13 cellular contexts compared by ENCODE assay signal in genomic region chr3:192122832-192123594, GRCh38.
DNase-seq lines count a peak whose midpoint lies in the region; ATAC-seq and TF ChIP-seq lines count a peak whose summit lies in the region.
"Had no signal": no experiment of that assay in that cellular context is flagged by ENCODE, and none has a peak within 500 bp of the region (broad histone marks: within the 10 kb centered on the region; RNA-seq: fewer than 3 reads in every experiment).

No MANE protein-coding gene starts in this region.

- 54 to 62% methylated on average over 13 of the region's 13 CpGs for WGBS in testis, 2 donors
- WGBS in sigmoid colon, 2 donors, result 82 to 83% methylated on average over 13 of the region's 13 CpGs

- no peak for TF ChIP-seq EP300 in sigmoid colon (IDR thresholded peaks at IDR 0.05)

- H3K4me1 ChIP-seq in left ventricle myocardium inferior (no peaks in the 10 kb centered on the region), testis (no peaks in the 10 kb centered on the region), sigmoid colon (no peaks in the 10 kb centered on the region)

- DNase-seq in Right ventricle myocardium superior (no peak), left ventricle myocardium inferior (no peak), MG63 (peak; percentile 12), testis (peak; percentile 14), sigmoid colon (no peak), NCI-H524 (lab: John Stamatoyannopoulos, UW) (no peak)
- DNase-seq in stimulated activated naive CD4-positive, alpha-beta T cell treated with Interleukin-2 at 50 U/mL for 16 hours (lab: John Stamatoyannopoulos, UW), result no peak
- DNase-seq: effector CD8-positive, alpha-beta T cell; islet precursor cell; stimulated activated naive CD4-positive, alpha-beta T cell had no signal

- H3K9me3 ChIP-seq in left ventricle myocardium inferior (replicated peaks) (no peaks in the 10 kb centered on the region), MG63 (no peaks in the 10 kb centered on the region), testis (no peaks in the 10 kb centered on the region), sigmoid colon (no peaks in the 10 kb centered on the region)

- no peak overlapping the region for H3K27ac ChIP-seq in left ventricle myocardium inferior (replicated peaks)
- H3K27ac ChIP-seq in testis, result no peak overlapping the region
- no peak overlapping the region for H3K27ac ChIP-seq in sigmoid colon
- H3K27ac ChIP-seq: KMS-11 had no signal

- intact Hi-C loops in Right ventricle myocardium superior (cut with DNase I) (no loop called here), left ventricle myocardium inferior (cut with micrococcal nuclease) (no loop called here), testis (cut with DNase I; ENCODE audit: low total_unique reads) (no loop called here), sigmoid colon (cut with DNase I) (no loop called here)

- no peaks in the 10 kb centered on the region for H3K27me3 ChIP-seq in left ventricle myocardium inferior (ENCODE audit: low read depth)
- H3K27me3 ChIP-seq in MG63, result 0 out of 2 replicates have a peak, but pooled peaks cover 2% of the 10 kb centered on the region
- H3K27me3 ChIP-seq in testis, result no peaks in the 10 kb centered on the region
- no peaks in the 10 kb centered on the region for H3K27me3 ChIP-seq in sigmoid colon

- H3K36me3 ChIP-seq in left ventricle myocardium inferior, result no peaks in the 10 kb centered on the region
- no peaks in the 10 kb centered on the region for H3K36me3 ChIP-seq in MG63
- no peaks in the 10 kb centered on the region for H3K36me3 ChIP-seq in testis (ENCODE audit: low read depth, missing control alignments)
- no peaks in the 10 kb centered on the region for H3K36me3 ChIP-seq in sigmoid colon

- no peak for TF ChIP-seq CTCF in left ventricle myocardium inferior (IDR thresholded peaks at IDR 0.05; ENCODE audit: borderline replicate concordance)
- no peak for TF ChIP-seq CTCF in testis (IDR thresholded peaks at IDR 0.05)
- no peak for TF ChIP-seq CTCF in sigmoid colon (IDR thresholded peaks at IDR 0.05)

- H3K4me3 ChIP-seq in left ventricle myocardium inferior (no peak overlapping the region), MG63 (no peak overlapping the region; the same call in 1 of the 2 replicates), testis (no peak overlapping the region), sigmoid colon (no peak overlapping the region)

- TF ChIP-seq POLR2A in testis (IDR thresholded peaks at IDR 0.05) (no peak), sigmoid colon (IDR thresholded peaks at IDR 0.05) (no peak)

- ATAC-seq in Right ventricle myocardium superior (ENCODE audit: poor library complexity), result peak; percentile 61
- peak; percentile 92 for ATAC-seq in HG02852 (IDR thresholded peaks at IDR 0.05; ENCODE audit: unreplicated experiment)
- ATAC-seq: activated T-helper 17 cell treated with anti-CD3 and anti-CD28 coated beads, Interleukin-2, amount 50 U/mL, for 72 hours had no signal

Comparison
In these comparisons a context has a peak if more than half of its experiments do, and no peak if none do; other contexts are left out.
1. DNase-seq: peak in MG63 (single experiment) and testis (single experiment); none in Right ventricle myocardium superior (single experiment), left ventricle myocardium inferior (single experiment), sigmoid colon (single experiment), NCI-H524 (0 of 2) and stimulated activated naive CD4-positive, alpha-beta T cell treated with Interleukin-2 at 50 U/mL for 16 hours (single experiment).